15 cellular contexts compared by ENCODE assay signal in the genomic region with DNA sequence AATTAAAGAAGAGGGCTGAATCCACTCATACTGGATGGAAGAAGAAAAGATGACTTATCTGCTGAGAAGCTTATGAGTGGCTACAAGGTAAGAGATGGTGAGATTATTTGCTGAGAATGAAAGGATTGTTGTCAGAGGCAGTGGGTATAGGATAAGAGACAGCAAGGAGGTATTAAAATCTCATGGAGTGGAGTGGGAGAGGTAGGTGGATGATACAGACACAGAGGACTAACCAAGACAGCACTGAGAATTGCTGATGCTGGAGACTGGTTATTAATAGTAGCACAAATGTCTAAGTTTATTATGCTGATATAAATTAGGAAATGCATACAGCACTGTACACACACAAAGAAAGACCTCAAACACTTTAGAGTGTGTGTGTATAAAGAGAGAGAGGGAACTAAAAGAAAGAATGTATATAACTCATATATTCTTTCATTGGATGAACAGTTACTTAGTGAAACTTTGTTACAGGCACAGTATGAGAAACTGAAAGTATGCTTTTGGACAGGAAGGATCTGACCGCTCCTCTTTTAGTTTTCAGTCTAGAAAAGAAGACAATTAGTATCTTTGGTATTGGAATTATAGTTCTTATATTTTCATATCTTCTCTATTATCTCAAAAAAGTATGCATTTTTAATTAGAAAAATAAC.
A peak's percentile ranks its signal among the peaks of the same experiment; 100 is the strongest.
DNase-seq lines count a peak whose midpoint lies in the region; ATAC-seq and TF ChIP-seq lines count a peak whose summit lies in the region.
"Had no signal": no experiment of that assay in that cellular context is flagged by ENCODE, and none has a peak within 500 bp of the region (broad histone marks: within the 10 kb centered on the region; RNA-seq: fewer than 3 reads in every experiment).

No MANE protein-coding gene starts in this region.

- no peaks in the 10 kb centered on the region for H3K4me1 ChIP-seq in CD8-positive, alpha-beta T cell (ENCODE audit: insufficient read depth, low read length)
- H3K4me1 ChIP-seq: BE2C had no signal

- H3K4me3 ChIP-seq in choroid plexus epithelial cell (ENCODE audit: low read depth, low read length): no peak overlapping the region
- H3K4me3 ChIP-seq in CD8-positive, alpha-beta T cell (ENCODE audit: low read depth, low read length): no peak overlapping the region

- no peaks in the 10 kb centered on the region for H3K36me3 Mint-ChIP-seq in CD8-positive, alpha-beta T cell
- H3K36me3 Mint-ChIP-seq: activated naive CD4-positive, alpha-beta T cell treated with anti-CD3 and anti-CD28 coated beads, Interleukin-2, amount 50 U/mL, for 72 hours had no signal

- peaks cover 4% of the 10 kb centered on the region for H3K9me3 Mint-ChIP-seq in CD8-positive, alpha-beta T cell

- no peak overlapping the region for H3K4me3 Mint-ChIP-seq in CD8-positive, alpha-beta T cell

- H3K36me3 ChIP-seq in CD8-positive, alpha-beta T cell (ENCODE audit: insufficient read depth, low read length): no peaks in the 10 kb centered on the region
- H3K36me3 ChIP-seq: BE2C had no signal

- TF ChIP-seq CTCF in choroid plexus epithelial cell (conservative IDR thresholded peaks at IDR 0.05; ENCODE audit: low read depth, low read length): no peak
- TF ChIP-seq CTCF in CD8-positive, alpha-beta T cell (IDR thresholded peaks at IDR 0.05): no peak

- no peaks in the 10 kb centered on the region for H3K4me1 Mint-ChIP-seq in CD8-positive, alpha-beta T cell (ENCODE audit: low read depth)

- H3K27me3 ChIP-seq in CD8-positive, alpha-beta T cell (ENCODE audit: insufficient read depth, low read length): no peaks in the 10 kb centered on the region
- H3K27me3 ChIP-seq: BE2C had no signal

- CTCF ChIA-PET in CD8-positive, alpha-beta T cell (lab: Charles Lee): no interaction called here

- intact Hi-C loops in CD8-positive, alpha-beta T cell (cut with DNase I, micrococcal nuclease): no loop called here

- no peaks in the 10 kb centered on the region for H3K27me3 Mint-ChIP-seq in CD8-positive, alpha-beta T cell (ENCODE audit: low read depth)

- in situ Hi-C loops in KBM-7 (cut with MboI; ENCODE audit: low pct_unique_long_range_greater_than_20kb, low sequenced_read_pairs): no loop called here

- no peak overlapping the region for H3K27ac ChIP-seq in CD8-positive, alpha-beta T cell (ENCODE audit: low read depth, low read length)

- H3K9me3 ChIP-seq in CD8-positive, alpha-beta T cell (ENCODE audit: low read length): no peaks in the 10 kb centered on the region
- H3K9me3 ChIP-seq: BE2C had no signal

- POLR2A ChIA-PET in CD8-positive, alpha-beta T cell (lab: Charles Lee): no interaction called here

- DNase-seq in choroid plexus epithelial cell (ENCODE audit: low read depth): peak; percentile 0
- DNase-seq in KBM-7: no peak
- DNase-seq in CD8-positive, alpha-beta T cell: no peak
- no peak for DNase-seq in NCI-H187 (lab: John Stamatoyannopoulos, UW)
- no peak for DNase-seq in T-helper 2 cell
- DNase-seq: BE2C; DMS 273 treated with DMSO at 0.1 percent for 48 hours; KG1; left cardiac atrium; stimulated activated CD4-positive, alpha-beta T cell treated with anti-CD3 and anti-CD28 coated beads, Interleukin-4, amount 100 ng/mL, for 1 hour; stimulated activated CD8-positive, alpha-beta memory T cell treated with anti-CD3 and anti-CD28 coated beads, Interleukin-4, amount 100 ng/mL, for 48 hours had no signal

- no peak overlapping the region for H3K27ac Mint-ChIP-seq in CD8-positive, alpha-beta T cell
- H3K27ac Mint-ChIP-seq: activated naive CD4-positive, alpha-beta T cell treated with anti-CD3 and anti-CD28 coated beads, Interleukin-2, amount 50 U/mL, for 72 hours had no signal

- ATAC-seq in GM18520 (IDR thresholded peaks at IDR 0.05; ENCODE audit: unreplicated experiment) (peak; percentile 83), GM21515 (IDR thresholded peaks at IDR 0.05; ENCODE audit: unreplicated experiment) (peak; percentile 98), HG03442 (IDR thresholded peaks at IDR 0.05; ENCODE audit: unreplicated experiment) (peak; percentile 88)
- ATAC-seq in CD8-positive, alpha-beta T cell: no peak
- ATAC-seq: activated naive CD4-positive, alpha-beta T cell treated with anti-CD3 and anti-CD28 coated beads, Interleukin-2, amount 50 U/mL, for 72 hours; left cardiac atrium had no signal
